In genomic region chr7:30930621-30931020, GRCh38 we compare ENCODE assay signal across 17 cellular contexts. TPM values are rescaled to one million over a fixed set of nuclear protein-coding genes. Genes with fewer than 3 reads are reported as not detected.
DNase-seq lines count a peak whose midpoint lies in the region; ATAC-seq and TF ChIP-seq lines count a peak whose summit lies in the region.
"Had no signal": no experiment of that assay in that cellular context is flagged by ENCODE, and none has a peak within 500 bp of the region (broad histone marks: within the 10 kb centered on the region; RNA-seq: fewer than 3 reads in every experiment).

No MANE protein-coding gene starts in this region.

- no peak overlapping the region for H3K4me3 Mint-ChIP-seq in activated naive CD8-positive, alpha-beta T cell treated with anti-CD3 and anti-CD28 coated beads, Interleukin-2, amount 50 U/mL, for 24 hours
- H3K4me3 Mint-ChIP-seq: CD8-positive, alpha-beta memory T cell; stimulated activated naive CD8-positive, alpha-beta T cell treated with anti-CD3 and anti-CD28 coated beads, Interleukin-15, Interleukin-2, amounts not matched to agents 100 ng/mL and 50 ng/mL, for 24 hours had no signal

- H3K36me3 Mint-ChIP-seq in activated naive CD8-positive, alpha-beta T cell treated with anti-CD3 and anti-CD28 coated beads, Interleukin-2, amount 50 U/mL, for 24 hours (ENCODE audit: low read depth), result no peaks in the 10 kb centered on the region
- H3K36me3 Mint-ChIP-seq: CD8-positive, alpha-beta memory T cell had no signal

- H3K27me3 ChIP-seq in BE2C, result no peaks in the 10 kb centered on the region
- H3K27me3 ChIP-seq in osteoblast (ENCODE audit: insufficient read depth, low read length), result peaks cover 30% of the 10 kb centered on the region
- H3K27me3 ChIP-seq in transverse colon, result no peaks in the 10 kb centered on the region

- TF ChIP-seq POLR2A in transverse colon (IDR thresholded peaks at IDR 0.05), result no peak

- TF ChIP-seq CTCF in BE2C (IDR thresholded peaks at IDR 0.05; ENCODE audit: low read depth, low read length) (no peak), osteoblast (IDR thresholded peaks at IDR 0.05; ENCODE audit: extremely low read depth, low read depth, low read length) (no peak), transverse colon (IDR thresholded peaks at IDR 0.05) (no peak)

- intact Hi-C loops in left ventricle myocardium superior (cut with micrococcal nuclease), result no loop called here
- intact Hi-C loops in transverse colon (cut with DNase I; ENCODE audit: low total_unique reads), result no loop called here

- no peak for TF ChIP-seq EP300 in transverse colon (IDR thresholded peaks at IDR 0.05; ENCODE audit: low read depth)

- no peak overlapping the region for H3K27ac Mint-ChIP-seq in activated naive CD8-positive, alpha-beta T cell treated with anti-CD3 and anti-CD28 coated beads, Interleukin-2, amount 50 U/mL, for 24 hours
- H3K27ac Mint-ChIP-seq: stimulated activated naive CD8-positive, alpha-beta T cell treated with anti-CD3 and anti-CD28 coated beads, Interleukin-15, Interleukin-2, amounts not matched to agents 100 ng/mL and 50 ng/mL, for 24 hours had no signal

- no peak overlapping the region for H3K4me2 ChIP-seq in osteoblast (ENCODE audit: insufficient read depth, low read length)

- H3K27ac ChIP-seq in osteoblast (ENCODE audit: low read depth, low read length) (no peak overlapping the region), transverse colon (peak overlapping the region in 1 of 4 donors; percentile 49)
- H3K27ac ChIP-seq: VCaP had no signal

- WGBS in transverse colon (ENCODE audit: low coverage in 1 of 2), 2 donors, result 78% methylated on average over 8 of the region's 8 CpGs; no CpG with 5 or more reads in 1 of the 2 donors

- H3K4me1 ChIP-seq in BE2C (peaks cover 11% of the 10 kb centered on the region), osteoblast (ENCODE audit: insufficient read depth, low read length) (no peaks in the 10 kb centered on the region), transverse colon (peaks cover 2 to 6% (median 4%) of the 10 kb centered on the region in 4 donors)

- no peaks in the 10 kb centered on the region for H3K9me3 Mint-ChIP-seq in activated naive CD8-positive, alpha-beta T cell treated with anti-CD3 and anti-CD28 coated beads, Interleukin-2, amount 50 U/mL, for 24 hours

- no peaks in the 10 kb centered on the region for H3K4me1 Mint-ChIP-seq in activated naive CD8-positive, alpha-beta T cell treated with anti-CD3 and anti-CD28 coated beads, Interleukin-2, amount 50 U/mL, for 24 hours
- H3K4me1 Mint-ChIP-seq: CD8-positive, alpha-beta memory T cell had no signal

- DNase-seq in BE2C, result peak; percentile 77
- DNase-seq in left ventricle myocardium superior, result peak; percentile 73
- DNase-seq in osteoblast (ENCODE audit: insufficient read length, low spot score, missing footprints), result peak; percentile 62
- no peak for DNase-seq in activated naive CD8-positive, alpha-beta T cell treated with anti-CD3 and anti-CD28 coated beads, Interleukin-2, amount 50 U/mL, for 24 hours
- DNase-seq in transverse colon, result no peak
- DNase-seq in COLO668 (lab: John Stamatoyannopoulos, UW; ENCODE audit: unreplicated experiment), result no peak
- DNase-seq: amniotic stem cell; CD8-positive, alpha-beta memory T cell; effector memory CD4-positive, alpha-beta T cell; NCI-H345; NK-92 treated with Interleukin-12 subunit alpha and Interleukin-12 subunit beta, amount 100 ng/mL, for 24 hours; RPMI8226 had no signal

- no peak overlapping the region for H2AFZ ChIP-seq in osteoblast (ENCODE audit: low read length)

- H3K36me3 ChIP-seq in BE2C (no peaks in the 10 kb centered on the region), osteoblast (ENCODE audit: insufficient read depth, low read length) (no peaks in the 10 kb centered on the region), transverse colon (no peaks in the 10 kb centered on the region)

- in situ Hi-C loops in transverse colon (cut with MboI; ENCODE audit: low pct_ligation_motif_present in 1 of 4, low pct_unique_long_range_greater_than_20kb in 1 of 4, low sequenced_read_pairs in 3 of 4), result no loop called here

- ATAC-seq in SK-N-SH treated with all-trans-retinoic acid at 6 μM for 48 hours (peak; percentile 33), left ventricle myocardium superior (peak; percentile 72), HG03139 (IDR thresholded peaks at IDR 0.05; ENCODE audit: unreplicated experiment) (no peak)
- ATAC-seq in activated naive CD8-positive, alpha-beta T cell treated with anti-CD3 and anti-CD28 coated beads, Interleukin-2, amount 50 U/mL, for 24 hours, result no peak

- H3K27me3 Mint-ChIP-seq in activated naive CD8-positive, alpha-beta T cell treated with anti-CD3 and anti-CD28 coated beads, Interleukin-2, amount 50 U/mL, for 24 hours, result no peaks in the 10 kb centered on the region
- H3K27me3 Mint-ChIP-seq: stimulated activated naive CD8-positive, alpha-beta T cell treated with anti-CD3 and anti-CD28 coated beads, Interleukin-15, Interleukin-2, amounts not matched to agents 100 ng/mL and 50 ng/mL, for 24 hours had no signal

- no peak overlapping the region for H3K4me3 ChIP-seq in BE2C (ENCODE audit: low read depth, low read length)
- no peak overlapping the region for H3K4me3 ChIP-seq in osteoblast (ENCODE audit: insufficient read depth, low read length)
- H3K4me3 ChIP-seq in transverse colon, result no peak overlapping the region

- no peaks in the 10 kb centered on the region for H4K20me1 ChIP-seq in osteoblast (ENCODE audit: insufficient read depth, low read length)

- H3K9me3 ChIP-seq in BE2C (no peaks in the 10 kb centered on the region), osteoblast (ENCODE audit: low read depth, low read length) (peaks cover 7% of the 10 kb centered on the region), transverse colon (peaks cover 0 to 3% of the 10 kb centered on the region in 2 donors)

- H3K79me2 ChIP-seq in osteoblast (ENCODE audit: insufficient read depth, low read length), result no peaks in the 10 kb centered on the region

TF ChIP-seq in SK-N-SH treated with all-trans-retinoic acid at 6 μM for 48 hours, 23 proteins besides CTCF, POLR2A, EP300 and RAD21:
- TF ChIP-seq BACH2 (CRISPR knock-in tag; IDR thresholded peaks at IDR 0.05; ENCODE audit: borderline replicate concordance) (no peak), ZC3H10 (CRISPR knock-in tag; IDR thresholded peaks at IDR 0.05) (no peak), ZNF70 (CRISPR knock-in tag; IDR thresholded peaks at IDR 0.05) (0 out of 2 replicates have a peak, but pooled peaks have one; percentile 15), POU6F1 (CRISPR knock-in tag; IDR thresholded peaks at IDR 0.05; ENCODE audit: borderline replicate concordance, low read depth) (no peak), TCF4 (CRISPR knock-in tag; IDR thresholded peaks at IDR 0.05; ENCODE audit: borderline replicate concordance) (peak; percentile 72), TSHZ2 (CRISPR knock-in tag; IDR thresholded peaks at IDR 0.05) (peak; percentile 71; the same call in 1 of the 2 replicates)

RNA-seq across cellular contexts. Expression of gene AQP1, which starts 19.0 kb away (rescaled TPM):
- polyA plus RNA-seq in BE2C (2012; ENCODE audit: insufficient read depth, insufficient read length, low read depth), result 6.1 TPM
- total RNA-seq in left ventricle myocardium superior, result 323 TPM
- 0.59 and 0.72 TPM in 2 replicates for total RNA-seq in osteoblast
- 10 to 100 TPM; 21.3 to 98.3 (median 28.4) TPM for total RNA-seq in transverse colon
- polyA plus RNA-seq: CD8-positive, alpha-beta memory T cell had no signal

RNA-seq across cellular contexts. Expression of gene GHRHR, which starts 33.1 kb away (rescaled TPM):
- 0.97 TPM for polyA plus RNA-seq in BE2C (2012; ENCODE audit: insufficient read depth, insufficient read length, low read depth)
- total RNA-seq in left ventricle myocardium superior (not detected), osteoblast (not detected in 2 replicates), transverse colon (not detected)
- total RNA-seq: CD8-positive, alpha-beta memory T cell; Daoy had no signal
- polyA plus RNA-seq: CD8-positive, alpha-beta memory T cell had no signal

Comparison
In these comparisons a context has a peak if more than half of its experiments do, and no peak if none do; other contexts are left out.
1. DNase-seq: peak in BE2C (single experiment), left ventricle myocardium superior (single experiment) and osteoblast (single experiment); none in activated naive CD8-positive, alpha-beta T cell treated with anti-CD3 and anti-CD28 coated beads, Interleukin-2, amount 50 U/mL, for 24 hours (single experiment), transverse colon (single experiment) and COLO668 (single experiment).
2. ATAC-seq: peak in SK-N-SH treated with all-trans-retinoic acid at 6 μM for 48 hours (single experiment) and left ventricle myocardium superior (single experiment); none in activated naive CD8-positive, alpha-beta T cell treated with anti-CD3 and anti-CD28 coated beads, Interleukin-2, amount 50 U/mL, for 24 hours (single experiment) and HG03139 (single experiment).
3. RNA of gene AQP1, which starts 19.0 kb away (total RNA-seq): 323 TPM in left ventricle myocardium superior (single experiment) and 21.3 to 98.3 TPM in transverse colon; 0.59 to 0.72 TPM in osteoblast; every median in the first group is over 10 times any median in the second.